31 cellular contexts compared by ENCODE assay signal in genomic region chr3:31103181-31103580, GRCh38.
"Had no signal": no experiment of that assay in that cellular context is flagged by ENCODE, and none has a peak within 500 bp of the region (broad histone marks: within the 10 kb centered on the region; RNA-seq: fewer than 3 reads in every experiment).

No MANE protein-coding gene starts in this region.

- DNase-seq: activated CD4-positive, alpha-beta T cell treated with anti-CD3 and anti-CD28 coated beads, Interleukin-2, amount 10 ng/mL, durations not matched to agents 24 days and 14 days; activated CD4-positive, CD25-positive, alpha-beta regulatory T cell; activated CD4-positive, CD25-positive, alpha-beta regulatory T cell treated with anti-CD3 and anti-CD28 coated beads, Interleukin-2, amount 50 U/mL, for 72 hours; activated CD8-positive, alpha-beta memory T cell treated with anti-CD3 and anti-CD28 coated beads, Interleukin-2, amount 50 U/mL, for 48 hours; activated effector memory CD4-positive, alpha-beta T cell treated with Interleukin-2 at 50 U/mL for 16 hours; activated gamma-delta T cell treated with Interleukin-2 at 50 U/mL for 16 hours; activated naive CD4-positive, alpha-beta T cell treated with anti-CD3 and anti-CD28 coated beads, Interleukin-2, amount 50 U/mL, for 16 hours; activated T-cell treated with anti-CD3 and anti-CD28 coated beads for 4 hours; activated T-cell treated with anti-CD3 and anti-CD28 coated beads, Interleukin-2, amount 50 U/mL, for 24 hours; amniotic stem cell; aorta; body of pancreas; caudate nucleus; cortex of kidney; dermis blood vessel endothelial cell; effector CD4-positive, alpha-beta T cell; effector memory CD8-positive, alpha-beta T cell; gastrocnemius medialis; SW 1271; T-cell; T1000; WERI-Rb-1 had no signal

- H3K36me3 ChIP-seq: gastrocnemius medialis, WERI-Rb-1 had no signal

- H3K9me3 Mint-ChIP-seq: effector memory CD8-positive, alpha-beta T cell; T-cell had no signal

- H3K9me3 ChIP-seq: body of pancreas, gastrocnemius medialis had no signal

- H3K36me3 Mint-ChIP-seq: activated naive CD8-positive, alpha-beta T cell had no signal

- H3K4me3 Mint-ChIP-seq: activated CD4-positive, alpha-beta memory T cell treated with anti-CD3 and anti-CD28 coated beads for 36 hours; activated CD4-positive, alpha-beta T cell treated with anti-CD3 and anti-CD28 coated beads for 36 hours; activated CD4-positive, alpha-beta T cell treated with anti-CD3 and anti-CD28 coated beads, Interleukin-2, amount 10 ng/mL, durations not matched to agents 24 days and 14 days; activated naive CD8-positive, alpha-beta T cell; activated T-cell treated with anti-CD3 and anti-CD28 coated beads, Interleukin-2, amount 50 U/mL, for 24 hours; effector memory CD8-positive, alpha-beta T cell; T-cell; T-helper 1 cell treated with Interleukin-12 subunit alpha and Interleukin-12 subunit beta and Interleukin-4 antibody, amounts not matched to agents 30 μg/mL and 1 μg/mL, for 36 hours had no signal

- H3K27ac ChIP-seq: body of pancreas, epithelial cell of prostate, foreskin keratinocyte, gastrocnemius medialis, WERI-Rb-1 had no signal

- H3K27me3 ChIP-seq: body of pancreas, foreskin keratinocyte, gastrocnemius medialis had no signal

- H3K27me3 Mint-ChIP-seq: activated CD4-positive, alpha-beta memory T cell treated with anti-CD3 and anti-CD28 coated beads for 36 hours; activated CD4-positive, alpha-beta T cell treated with anti-CD3 and anti-CD28 coated beads for 36 hours; activated CD4-positive, alpha-beta T cell treated with anti-CD3 and anti-CD28 coated beads, Interleukin-2, amount 10 ng/mL, durations not matched to agents 24 days and 14 days; activated naive CD8-positive, alpha-beta T cell; activated T-cell treated with anti-CD3 and anti-CD28 coated beads, Interleukin-2, amount 50 U/mL, for 24 hours; T-cell had no signal

- ATAC-seq: body of pancreas; effector memory CD8-positive, alpha-beta T cell; foreskin keratinocyte; gastrocnemius medialis; T-cell had no signal

- FAIRE-seq: colon, endometrium, endothelial cell of umbilical vein had no signal

- H3K4me1 ChIP-seq: body of pancreas, gastrocnemius medialis had no signal

- H3K4me3 ChIP-seq: body of pancreas, gastrocnemius medialis had no signal

- H3K27ac Mint-ChIP-seq: activated CD4-positive, alpha-beta memory T cell treated with anti-CD3 and anti-CD28 coated beads for 36 hours; activated CD4-positive, alpha-beta T cell treated with anti-CD3 and anti-CD28 coated beads for 36 hours; activated naive CD8-positive, alpha-beta T cell; activated T-cell treated with anti-CD3 and anti-CD28 coated beads, Interleukin-2, amount 50 U/mL, for 24 hours; effector memory CD8-positive, alpha-beta T cell; T-cell; T-helper 1 cell treated with Interleukin-12 subunit alpha and Interleukin-12 subunit beta and Interleukin-4 antibody, amounts not matched to agents 30 μg/mL and 1 μg/mL, for 36 hours had no signal
